Comparison of ENCODE assay signal across 8 cellular contexts in genomic region chr20:32278199-32278643, GRCh38. TPM values are rescaled to one million over a fixed set of nuclear protein-coding genes. Genes with fewer than 3 reads are reported as not detected.
DNase-seq lines count a peak whose midpoint lies in the region; ATAC-seq, FAIRE-seq and TF ChIP-seq lines count a peak whose summit lies in the region.

No MANE protein-coding gene starts in this region.

- H3K9me3 ChIP-seq in GM12878 (replicated peaks; ENCODE audit: control insufficient read depth, insufficient read depth, low read length) (no peaks in the 10 kb centered on the region; the same call in 1 of the 3 replicates), tibial artery (no peaks in the 10 kb centered on the region)

- POLR2A ChIA-PET in GM12878 (lab: Charles Lee): interaction anchor here (0.8 to 1.6 kb wide), 4 partner anchors 11 to 169 kb away, joined by 3 to 7 read pairs (median 5); partner anchors contain the start of gene TM9SF4

- ATAC-seq in GM21717 (IDR thresholded peaks at IDR 0.05; ENCODE audit: unreplicated experiment) (peak; percentile 65), GM12878 (peak; percentile 90)

- H2AFZ ChIP-seq in GM12878 (ENCODE audit: control insufficient read depth, low read depth, low read length): peak overlapping the region; percentile 28

- 0 out of 4 replicates have a peak, but pooled peaks cover 0 to 3% of the 10 kb centered on the region in 2 experiments for H3K36me3 ChIP-seq in GM12878 (ENCODE audit: control insufficient read depth in 2 of 2, insufficient read depth in 2 of 2, low read length in 1 of 2)
- H3K36me3 ChIP-seq in tibial artery: no peaks in the 10 kb centered on the region

- peaks cover 47% of the 10 kb centered on the region for H3K79me2 ChIP-seq in GM12878 (ENCODE audit: control insufficient read depth, insufficient read depth, low read length)

- SMC1A ChIA-PET in GM12878 (lab: Charles Lee; ENCODE audit: uncharacterized antibody, unreplicated experiment): interaction anchor here (0.6 to 4.6 kb wide), 8 partner anchors 8 to 72 kb away, joined by 3 to 28 read pairs (median 3); no protein-coding TSS in a partner anchor

- RAD21 ChIA-PET in GM12878 (lab: Charles Lee; ENCODE audit: unreplicated experiment): interaction anchor here (0.7 to 1.5 kb wide), 3 partner anchors 9 to 80 kb away, joined by 3 to 4 read pairs (median 3); partner anchors contain the start of gene ASXL1

- no peaks in the 10 kb centered on the region for H4K20me1 ChIP-seq in GM12878 (ENCODE audit: control insufficient read depth, insufficient read depth)

- peak overlapping the region; percentile 98 for H3K4me3 ChIP-seq in GM08714 (ENCODE audit: low read length)
- peak overlapping the region; percentile 98 for H3K4me3 ChIP-seq in GM12878
- H3K4me3 ChIP-seq in lower leg skin (ENCODE audit: low read depth, poor library complexity, severe bottlenecking): peak overlapping the region; percentile 96
- H3K4me3 ChIP-seq in tibial artery: peak overlapping the region; percentile 79 to 85

- H3K27me3 ChIP-seq in GM12878 (replicated peaks in 1 of 2; ENCODE audit: control insufficient read depth in 2 of 2, insufficient read depth in 2 of 2, low read length in 1 of 2) (no peaks in the 10 kb centered on the region), tibial artery (no peaks in the 10 kb centered on the region)

- TF ChIP-seq RAD21 in GM12878 (IDR thresholded peaks at IDR 0.05; ENCODE audit: insufficient read depth, low read depth, low read length): no peak

- TSS peak; percentile 57 for BruUV-seq in GM12878 (replicated peaks; lab: Mats Ljungman, UMichigan)

- H3K4me1 ChIP-seq in GM12878 (ENCODE audit: control insufficient read depth, insufficient read depth, low read length): peaks cover 12% of the 10 kb centered on the region
- peaks cover 0 to 23% (median 13%) of the 10 kb centered on the region in 4 donors for H3K4me1 ChIP-seq in tibial artery

- H3K4me2 ChIP-seq in GM12878 (ENCODE audit: control insufficient read depth, insufficient read depth): peak overlapping the region; percentile 35

- intact Hi-C loops in GM12878 (cut with micrococcal nuclease; ENCODE audit: unreplicated experiment): loop anchor here (2.0 kb wide), 1 partner anchor 81 kb away; the partner anchor contains the start of gene ASXL1
- intact Hi-C loops in lower leg skin (cut with DNase I; ENCODE audit: low total_unique reads): no loop called here
- intact Hi-C loops in tibial artery (cut with DNase I; ENCODE audit: low total_unique reads): no loop called here

- DNase-seq in M059J (ENCODE audit: low read depth) (peak; percentile 13), GM12878 (ENCODE audit: low read depth, low spot score) (peak; percentile 67), lower leg skin (ENCODE audit: low spot score in 2 of 2) (no peak), tibial artery (peak in 1 of 2 donors; percentile 43), inferior parietal cortex (ENCODE audit: extremely low spot score) (no peak), NCI-H526 treated with DMSO at 0.1 percent for 48 hours (lab: John Stamatoyannopoulos, UW) (no peak)

- WGBS in GM12878 (ENCODE audit: insufficient coverage, insufficient replicate concordance, low lambda C conversion rate, missing lambda C conversion rate): 0% methylated on average over 4 of the region's 4 CpGs
- WGBS in lower leg skin, 2 donors: 32 to 39% methylated on average over 4 of the region's 4 CpGs

- peak in 1 of 2 experiments; percentile 49; a peak in 1 of 4 replicates for TF ChIP-seq EP300 in GM12878 (IDR thresholded peaks at IDR 0.05; ENCODE audit: borderline replicate concordance in 1 of 2, control insufficient read depth in 1 of 2, low read depth in 2 of 2, low read length in 2 of 2)

- TF ChIP-seq CTCF in GM12878 (IDR thresholded peaks at IDR 0.05 in 2 of 3, conservative IDR thresholded peaks at IDR 0.05 in 1 of 3; ENCODE audit: control insufficient read depth in 2 of 3, extremely low read depth in 1 of 3, insufficient read depth in 1 of 3, low read depth in 3 of 3, low read length in 3 of 3) (no peak), lower leg skin (IDR thresholded peaks at IDR 0.05) (no peak), tibial artery (IDR thresholded peaks at IDR 0.05) (no peak)

- in situ Hi-C loops in GM12878 (cut with MboI): no loop called here

- H3K9ac ChIP-seq in GM12878 (ENCODE audit: control insufficient read depth, insufficient read depth, low read length): peak overlapping the region; percentile 96

- CTCF ChIA-PET in GM12878 (lab: Yijun Ruan, JAX): interaction anchor here (0.6 to 1.3 kb wide), 2 partner anchors 25 to 69 kb away, joined by 3 read pairs; no protein-coding TSS in a partner anchor

- FAIRE-seq in GM12878 (lab: Jason Lieb, UNC): peak; percentile 94

- TF ChIP-seq POLR2A in GM12878 (IDR thresholded peaks at IDR 0.05; ENCODE audit: low read depth, low read length) (no peak), lower leg skin (IDR thresholded peaks at IDR 0.05) (no peak)

- H3K27ac ChIP-seq in GM12878 (ENCODE audit: control insufficient read depth, insufficient read depth) (peak overlapping the region; percentile 81), tibial artery (peak overlapping the region; percentile 76 to 79)

TF ChIP-seq in GM12878, 131 proteins besides CTCF, POLR2A, EP300 and RAD21 (continues in another document):
- TF ChIP-seq DPF2 (IDR thresholded peaks at IDR 0.05): peak; percentile 77
- peak; percentile 65 for TF ChIP-seq IKZF1 (conservative IDR thresholded peaks at IDR 0.05)
- TF ChIP-seq ETV6 (conservative IDR thresholded peaks at IDR 0.05 in 1 of 2, IDR thresholded peaks at IDR 0.05 in 1 of 2; ENCODE audit: borderline replicate concordance in 1 of 2, low read depth in 1 of 2): peak in 1 of 2 experiments; percentile 56; a peak in 1 of 4 replicates
- no peak for TF ChIP-seq ZBTB4 (CRISPR knock-in tag; IDR thresholded peaks at IDR 0.05)
- no peak for TF ChIP-seq ASH2L (IDR thresholded peaks at IDR 0.05; ENCODE audit: borderline replicate concordance, low read depth)
- TF ChIP-seq RUNX3 (IDR thresholded peaks at IDR 0.05; ENCODE audit: low read length): peak; percentile 76
- no peak for TF ChIP-seq CBFB (IDR thresholded peaks at IDR 0.05; ENCODE audit: low read depth)
- 0 out of 2 replicates have a peak, but pooled peaks have one; percentile 25 for TF ChIP-seq NBN (IDR thresholded peaks at IDR 0.05)
- TF ChIP-seq HDAC6 (IDR thresholded peaks at IDR 0.05; ENCODE audit: unreplicated experiment): no peak
- peak; percentile 52; the same call in 1 of the 2 replicates for TF ChIP-seq PAX5 (IDR thresholded peaks at IDR 0.05; ENCODE audit: borderline replicate concordance, low read depth, low read length)
- peak; percentile 24; the same call in 1 of the 2 replicates for TF ChIP-seq SPI1 (IDR thresholded peaks at IDR 0.05; ENCODE audit: borderline replicate concordance, insufficient read depth, low read depth, low read length)
- TF ChIP-seq EED (IDR thresholded peaks at IDR 0.05; ENCODE audit: low read depth): peak; percentile 84
- TF ChIP-seq JUND (IDR thresholded peaks at IDR 0.05; ENCODE audit: low read depth, low read length): peak; percentile 80; the same call in 1 of the 2 replicates
- no peak for TF ChIP-seq NFXL1 (IDR thresholded peaks at IDR 0.05; ENCODE audit: borderline replicate concordance)
- 0 out of 2 replicates have a peak, but pooled peaks have one; percentile 23 for TF ChIP-seq TCF12 (IDR thresholded peaks at IDR 0.05; ENCODE audit: low read depth, low read length)
- peak; percentile 46; the same call in 1 of the 2 replicates for TF ChIP-seq CREM (IDR thresholded peaks at IDR 0.05; ENCODE audit: low read depth)

RNA-seq across cellular contexts. Expression of gene KIF3B, which starts 0.8 kb away (rescaled TPM):
- total RNA-seq in M059J (2014; rRNA removed; shearing (Covaris generic)): 20.3 and 28.4 TPM in 2 replicates
- total RNA-seq in GM12878 (2013; cell fraction: nucleolus; rRNA removed): 17.9 and 19.2 TPM in 2 replicates
- total RNA-seq in GM12878 (2014; rRNA removed) (27.4 and 28.3 TPM in 2 replicates), GM12878 (2014; rRNA removed; fragmentation: Illumina TruSeq; extraction: Trizol) (27.5 and 28.5 TPM in 2 replicates), GM12878 (2021) (29.5 and 31.5 TPM in 2 replicates), lower leg skin (10 to 100 TPM in 3 of 4 donors, 1 to 10 TPM in 1; 9.7 to 17.8 (median 13.1) TPM)
- polyA plus RNA-seq in GM12878 (2011; ENCODE audit: low read depth): 13.7 TPM
- polyA plus RNA-seq in GM12878 (2011; rRNA removed) (26.3 and 28.9 TPM in 2 replicates), GM12878 (2014; fragmentation: Illumina TruSeq; extraction: Trizol) (37.3 and 39.0 TPM in 2 replicates), GM12878 (2014; fragmentation: Nextera tagmentation; extraction: Ambion mirVana) (10 to 100 TPM; 10.7 to 11.2 TPM), GM12878 (2014; rRNA removed) (23.8 and 25.6 TPM in 2 replicates), GM12878 (2016; fragmentation: Nextera tagmentation; extraction: Ambion mirVana) (1 to 10 TPM; 7.4 to 7.5 TPM)
- polyA plus RNA-seq in GM12878 (2011; cell fraction: cytosol; rRNA removed): 20.7 and 23.7 TPM in 2 replicates
- 11.3 and 14.1 TPM in 2 replicates for polyA plus RNA-seq in GM12878 (2011; cell fraction: nucleus; rRNA removed)
- 15.2 and 15.4 TPM in 2 replicates for polyA plus RNA-seq in GM12878 (2012)
- 30.2 and 31.1 TPM in 2 replicates for polyA minus RNA-seq in GM12878 (2011; rRNA and poly(A)+ RNA removed)
- polyA minus RNA-seq in GM12878 (2011; cell fraction: cytosol; rRNA and poly(A)+ RNA removed): 7.4 and 9.9 TPM in 2 replicates
- polyA minus RNA-seq in GM12878 (2011; cell fraction: nucleus; rRNA and poly(A)+ RNA removed): 5.8 and 10.0 TPM in 2 replicates

Comparison
In these comparisons a context has a peak if more than half of its experiments do, and no peak if none do; other contexts are left out.
1. DNase-seq: peak in M059J (single experiment) and GM12878 (single experiment); none in lower leg skin (0 of 2), inferior parietal cortex (single experiment) and NCI-H526 treated with DMSO at 0.1 percent for 48 hours (single experiment).
2. Peak in every context shown above with its lines, with median percentiles within 50 percentile points of each other: H3K4me3 ChIP-seq.